Comparison of ENCODE assay signal across 11 cellular contexts in the genomic region with DNA sequence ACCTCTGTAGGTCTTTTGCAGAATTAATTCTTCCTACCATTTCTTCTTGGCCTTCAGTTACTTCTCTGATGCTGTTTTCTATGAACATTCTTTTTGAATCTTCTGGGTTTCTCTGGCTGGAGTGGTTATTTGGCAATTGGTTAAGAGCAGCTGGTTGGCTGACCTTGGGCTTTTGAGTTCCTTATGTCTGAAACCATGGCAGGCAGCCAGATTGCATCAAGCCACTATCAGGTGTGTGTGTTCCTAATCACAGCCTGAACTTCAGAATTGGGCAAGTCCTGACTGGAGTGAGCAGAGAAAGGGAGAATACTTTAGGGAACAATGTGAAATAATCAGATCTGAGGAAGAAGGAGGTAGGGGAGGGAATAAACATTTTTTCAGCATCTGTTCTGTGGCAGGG.
DNase-seq lines count a peak whose midpoint lies in the region; ATAC-seq and TF ChIP-seq lines count a peak whose summit lies in the region.
"Had no signal": no experiment of that assay in that cellular context is flagged by ENCODE, and none has a peak within 500 bp of the region (broad histone marks: within the 10 kb centered on the region; RNA-seq: fewer than 3 reads in every experiment).

No MANE protein-coding gene starts in this region.

- H3K27ac ChIP-seq in uterus, result peak overlapping the region; percentile 42 to 48
- H3K27ac ChIP-seq: parathyroid adenoma had no signal

- no peak overlapping the region for H3K27ac Mint-ChIP-seq in activated CD4-positive, alpha-beta T cell treated with anti-CD3 and anti-CD28 coated beads for 36 hours
- H3K27ac Mint-ChIP-seq: activated B cell treated with CpG ODN at 0.5 μM for 24 hours, B cell had no signal

- H3K4me1 Mint-ChIP-seq in activated CD4-positive, alpha-beta T cell treated with anti-CD3 and anti-CD28 coated beads for 36 hours, result peaks cover 2% of the 10 kb centered on the region
- H3K4me1 Mint-ChIP-seq: activated B cell treated with CpG ODN at 0.5 μM for 24 hours, B cell had no signal

- no peaks in the 10 kb centered on the region for H3K27me3 Mint-ChIP-seq in activated CD4-positive, alpha-beta T cell treated with anti-CD3 and anti-CD28 coated beads for 36 hours
- H3K27me3 Mint-ChIP-seq: activated B cell treated with CpG ODN at 0.5 μM for 24 hours, B cell had no signal

- in situ Hi-C loops in GM13977 (cut with MboI; ENCODE audit: low pct_unique_long_range_greater_than_20kb, low sequenced_read_pairs, unreplicated experiment), result no loop called here

- TF ChIP-seq CTCF in cardiac fibroblast (IDR thresholded peaks at IDR 0.05; ENCODE audit: low read depth, low read length) (no peak), lower leg skin (IDR thresholded peaks at IDR 0.05) (no peak), uterus (IDR thresholded peaks at IDR 0.05) (no peak), GM13977 (IDR thresholded peaks at IDR 0.05; ENCODE audit: extremely low read depth, insufficient read depth, missing control alignments) (no peak)

- no peak overlapping the region for H3K4me3 Mint-ChIP-seq in activated CD4-positive, alpha-beta T cell treated with anti-CD3 and anti-CD28 coated beads for 36 hours
- H3K4me3 Mint-ChIP-seq: activated B cell treated with CpG ODN at 0.5 μM for 24 hours, B cell had no signal

- no peaks in the 10 kb centered on the region for H3K36me3 ChIP-seq in uterus

- ATAC-seq in activated CD4-positive, alpha-beta T cell treated with anti-CD3 and anti-CD28 coated beads for 36 hours, result no peak

- H3K9me3 Mint-ChIP-seq in activated CD4-positive, alpha-beta T cell treated with anti-CD3 and anti-CD28 coated beads for 36 hours (ENCODE audit: low read depth), result no peaks in the 10 kb centered on the region
- H3K9me3 Mint-ChIP-seq: activated B cell treated with CpG ODN at 0.5 μM for 24 hours had no signal

- no peaks in the 10 kb centered on the region for H3K27me3 ChIP-seq in uterus

- H3K4me3 ChIP-seq in cardiac fibroblast (replicated peaks in 1 of 2; ENCODE audit: low read depth in 2 of 2, low read length in 2 of 2), result no peak overlapping the region
- H3K4me3 ChIP-seq in lower leg skin (ENCODE audit: low read depth, poor library complexity, severe bottlenecking), result no peak overlapping the region
- no peak overlapping the region for H3K4me3 ChIP-seq in uterus

- CTCF ChIA-PET in activated CD4-positive, alpha-beta T cell treated with anti-CD3 and anti-CD28 coated beads for 36 hours (lab: Charles Lee), result no interaction called here

- no peak for TF ChIP-seq POLR2A in lower leg skin (IDR thresholded peaks at IDR 0.05)
- TF ChIP-seq POLR2A in uterus (IDR thresholded peaks at IDR 0.05), result no peak

- peak; percentile 7 for DNase-seq in SKM-1 treated with dmso at 0.1 percent for 144 hours (lab: John Stamatoyannopoulos, UW; ENCODE audit: unreplicated experiment)
- no peak for DNase-seq in SKM-1 (lab: John Stamatoyannopoulos, UW; ENCODE audit: unreplicated experiment)
- peak; percentile 84 to 98 for DNase-seq in cardiac fibroblast (ENCODE audit: low read depth in 2 of 2)
- DNase-seq in lower leg skin (ENCODE audit: low spot score in 2 of 2), result peak; percentile 88 to 92
- peak; percentile 86 to 89 for DNase-seq in uterus
- no peak for DNase-seq in GM13977 (ENCODE audit: low spot score)
- DNase-seq in activated CD4-positive, alpha-beta T cell treated with anti-CD3 and anti-CD28 coated beads for 36 hours, result no peak
- DNase-seq in activated CD4-positive, CD25-positive, alpha-beta regulatory T cell (lab: John Stamatoyannopoulos, UW), result no peak
- DNase-seq: activated B cell treated with CpG ODN at 0.5 μM for 24 hours had no signal

- POLR2A ChIA-PET in activated CD4-positive, alpha-beta T cell treated with anti-CD3 and anti-CD28 coated beads for 36 hours (lab: Charles Lee), result no interaction called here

- H3K9me3 ChIP-seq in uterus, result no peaks in the 10 kb centered on the region

- peaks cover 6% of the 10 kb centered on the region for H3K36me3 Mint-ChIP-seq in activated CD4-positive, alpha-beta T cell treated with anti-CD3 and anti-CD28 coated beads for 36 hours (ENCODE audit: low read depth)

- peaks cover 0 to 21% of the 10 kb centered on the region in 2 donors for H3K4me1 ChIP-seq in uterus

- intact Hi-C loops in lower leg skin (cut with DNase I; ENCODE audit: low total_unique reads), result no loop called here
- intact Hi-C loops in uterus (cut with DNase I; ENCODE audit: low total_unique reads), result no loop called here
- intact Hi-C loops in activated CD4-positive, alpha-beta T cell treated with anti-CD3 and anti-CD28 coated beads for 36 hours (cut with DNase I, micrococcal nuclease), result no loop called here

Comparison
In these comparisons a context has a peak if more than half of its experiments do, and no peak if none do; other contexts are left out.
1. DNase-seq: peak in SKM-1 treated with dmso at 0.1 percent for 144 hours (single experiment), cardiac fibroblast (2 of 2), lower leg skin (2 of 2) and uterus (2 of 2); none in SKM-1 (single experiment), GM13977 (single experiment), activated CD4-positive, alpha-beta T cell treated with anti-CD3 and anti-CD28 coated beads for 36 hours (single experiment) and activated CD4-positive, CD25-positive, alpha-beta regulatory T cell (0 of 4).